Comparison of ENCODE assay signal across 8 cellular contexts in the genomic region with DNA sequence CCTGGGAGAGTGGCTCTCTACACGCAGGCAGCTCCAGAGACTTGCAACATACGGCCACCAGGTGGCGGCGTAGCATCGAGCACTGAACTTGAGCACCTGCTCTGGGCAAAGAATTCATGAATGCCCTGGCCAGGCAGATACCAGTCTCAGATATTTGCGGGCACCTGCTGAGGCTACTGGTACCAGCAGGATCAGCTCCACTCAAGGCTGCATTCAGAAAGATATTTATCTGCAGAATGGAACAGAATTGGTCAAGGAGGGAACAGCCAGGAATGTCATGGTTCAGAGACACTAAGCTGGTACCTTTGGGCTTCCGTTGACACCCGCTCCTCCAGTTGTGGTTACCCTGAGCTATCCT. TPM values are rescaled to one million over a fixed set of nuclear protein-coding genes. Genes with fewer than 3 reads are reported as not detected.
A peak's percentile ranks its signal among the peaks of the same experiment; 100 is the strongest.
DNase-seq lines count a peak whose midpoint lies in the region; FAIRE-seq and TF ChIP-seq lines count a peak whose summit lies in the region.

No MANE protein-coding gene starts in this region.

- peak; percentile 91 for TF ChIP-seq CTCF in cardiac muscle cell (IDR thresholded peaks at IDR 0.05; ENCODE audit: low read depth, low read length)

- H3K36me3 ChIP-seq in cardiac muscle cell, result no peaks in the 10 kb centered on the region

- no peak for TF ChIP-seq POLR2A in H54 (IDR thresholded peaks at IDR 0.05; ENCODE audit: low read depth, low read length)

- H3K4me1 ChIP-seq in cardiac muscle cell (ENCODE audit: low read depth), result no peaks in the 10 kb centered on the region

- DNase-seq in DMS153 (lab: John Stamatoyannopoulos, UW) (peak; percentile 78), H54 (ENCODE audit: insufficient read length, low spot score) (peak; percentile 75), NCI-H1092 treated with DMSO at 0.1 percent for 48 hours (lab: John Stamatoyannopoulos, UW) (peak; percentile 93), SW480 (ENCODE audit: low spot score) (peak; percentile 82), cardiac muscle cell (ENCODE audit: low read depth in 1 of 2, low spot score in 1 of 2) (peak; percentile 84 to 85), pulmonary artery endothelial cell (ENCODE audit: low read depth, low spot score) (peak; percentile 44), 8988T (no peak)
- DNase-seq in activated naive CD8-positive, alpha-beta T cell treated with anti-CD3 and anti-CD28 coated beads for 36 hours, result peak; percentile 71

- H3K4me3 ChIP-seq in cardiac muscle cell, result no peak overlapping the region

- FAIRE-seq in H54 (lab: Jason Lieb, UNC), result no peak

- no peaks in the 10 kb centered on the region for H3K9me3 ChIP-seq in cardiac muscle cell (ENCODE audit: low read depth)

- H3K9me3 Mint-ChIP-seq in activated naive CD8-positive, alpha-beta T cell treated with anti-CD3 and anti-CD28 coated beads for 36 hours, result no peaks in the 10 kb centered on the region

- peaks cover 6% of the 10 kb centered on the region for H3K4me1 Mint-ChIP-seq in activated naive CD8-positive, alpha-beta T cell treated with anti-CD3 and anti-CD28 coated beads for 36 hours

- H3K36me3 Mint-ChIP-seq in activated naive CD8-positive, alpha-beta T cell treated with anti-CD3 and anti-CD28 coated beads for 36 hours, result no peaks in the 10 kb centered on the region

- H3K27ac Mint-ChIP-seq in activated naive CD8-positive, alpha-beta T cell treated with anti-CD3 and anti-CD28 coated beads for 36 hours, result no peak overlapping the region

- no peak overlapping the region for H3K4me3 Mint-ChIP-seq in activated naive CD8-positive, alpha-beta T cell treated with anti-CD3 and anti-CD28 coated beads for 36 hours

- H3K27ac ChIP-seq in cardiac muscle cell, result no peak overlapping the region

- peaks cover 43% of the 10 kb centered on the region for H3K27me3 ChIP-seq in cardiac muscle cell

- no peaks in the 10 kb centered on the region for H3K27me3 Mint-ChIP-seq in activated naive CD8-positive, alpha-beta T cell treated with anti-CD3 and anti-CD28 coated beads for 36 hours

RNA-seq across cellular contexts. Expression of a gene that starts 10.8 kb away (rescaled TPM):
- total RNA-seq in activated naive CD8-positive, alpha-beta T cell treated with anti-CD3 and anti-CD28 coated beads for 36 hours, result 10 to 100 TPM; 94.4 to 96.3 TPM
- total RNA-seq in cardiac muscle cell (16.5 and 18.1 TPM in 2 replicates), pulmonary artery endothelial cell (23.9 and 33.9 TPM in 2 replicates)
- polyA plus RNA-seq in cardiac muscle cell, result 30.9 and 37.4 TPM in 2 replicates

RNA-seq across cellular contexts. Expression of a gene that starts 24.6 kb away (rescaled TPM):
- total RNA-seq in activated naive CD8-positive, alpha-beta T cell treated with anti-CD3 and anti-CD28 coated beads for 36 hours, result under 1 TPM; 0.12 to 0.16 TPM
- total RNA-seq in cardiac muscle cell, result 0.04 and 0.09 TPM in 2 replicates
- polyA plus RNA-seq in cardiac muscle cell, result 0.07 TPM in 2 replicates
- under 0.01 and 0.04 TPM in 2 replicates for total RNA-seq in pulmonary artery endothelial cell

RNA-seq across cellular contexts. Expression of a gene that starts 36.2 kb away (rescaled TPM):
- total RNA-seq in activated naive CD8-positive, alpha-beta T cell treated with anti-CD3 and anti-CD28 coated beads for 36 hours, result not detected
- total RNA-seq in cardiac muscle cell (not detected in 2 replicates), pulmonary artery endothelial cell (not detected in 2 replicates)
- polyA plus RNA-seq in cardiac muscle cell, result 1.9 TPM in 1 of 2 replicates, not detected in the other

RNA-seq across cellular contexts. Expression of a gene that starts 46.0 kb away (rescaled TPM):
- total RNA-seq in activated naive CD8-positive, alpha-beta T cell treated with anti-CD3 and anti-CD28 coated beads for 36 hours, result not detected
- total RNA-seq in cardiac muscle cell (not detected in 2 replicates), pulmonary artery endothelial cell (not detected in 2 replicates)
- not detected in 2 replicates for polyA plus RNA-seq in cardiac muscle cell
